ENCODE assay signal across 11 cellular contexts in genomic region chr2:18045230-18045629, GRCh38.
"Had no signal": no experiment of that assay in that cellular context is flagged by ENCODE, and none has a peak within 500 bp of the region (broad histone marks: within the 10 kb centered on the region; RNA-seq: fewer than 3 reads in every experiment).

No MANE protein-coding gene starts in this region.

- DNase-seq: activated CD4-positive, alpha-beta memory T cell treated with anti-CD3 and anti-CD28 coated beads, Interleukin-2, amount 10 ng/mL, durations not matched to agents 7 days and 5 days; activated CD8-positive, alpha-beta memory T cell treated with anti-CD3 and anti-CD28 coated beads, Interleukin-2, amount 50 U/mL, for 4 hours; activated naive CD4-positive, alpha-beta T cell treated with Interleukin-2 at 50 U/mL for 16 hours; activated naive CD8-positive, alpha-beta T cell treated with anti-CD3 and anti-CD28 coated beads, Interleukin-2, amount 50 U/mL, for 24 hours; left cardiac atrium; mucosa of descending colon; nephron progenitor cell; stimulated activated CD4-positive, alpha-beta T cell treated with anti-CD3 and anti-CD28 coated beads, Interleukin-2, amount 100 ng/mL, for 48 hours; stimulated activated naive CD8-positive, alpha-beta T cell treated with anti-CD3 and anti-CD28 coated beads, Interleukin-15, Interleukin-2, amounts not matched to agents 100 U/mL and 50 U/mL, for 24 hours; upper lobe of right lung had no signal

- H3K27ac ChIP-seq: upper lobe of right lung had no signal

- H3K27me3 Mint-ChIP-seq: activated CD4-positive, alpha-beta memory T cell treated with anti-CD3 and anti-CD28 coated beads, Interleukin-2, amount 10 ng/mL, durations not matched to agents 7 days and 5 days had no signal

- ATAC-seq: activated naive CD8-positive, alpha-beta T cell treated with anti-CD3 and anti-CD28 coated beads, Interleukin-2, amount 50 U/mL, for 24 hours; left cardiac atrium; mucosa of descending colon; stimulated activated naive CD8-positive, alpha-beta T cell treated with anti-CD3 and anti-CD28 coated beads, Interleukin-15, Interleukin-2, amounts not matched to agents 100 U/mL and 50 U/mL, for 24 hours; upper lobe of right lung had no signal

- H3K9me3 Mint-ChIP-seq: activated CD4-positive, alpha-beta memory T cell treated with anti-CD3 and anti-CD28 coated beads, Interleukin-2, amount 10 ng/mL, durations not matched to agents 7 days and 5 days; activated naive CD8-positive, alpha-beta T cell treated with anti-CD3 and anti-CD28 coated beads, Interleukin-2, amount 50 U/mL, for 24 hours; activated T-helper 1 cell treated with anti-CD3 and anti-CD28 coated beads, Interleukin-12 subunit alpha, Interleukin-12 subunit beta, Interleukin-2, Interleukin-4 antibody, amounts not matched to agents 30 ng/mL and 10 ng/mL and 1 ng/mL, durations not matched to agents 14 hours and 24 hours and 36 hours; nephron progenitor cell had no signal

- H3K4me3 ChIP-seq: mucosa of descending colon, upper lobe of right lung had no signal

- H3K4me3 Mint-ChIP-seq: activated CD4-positive, alpha-beta memory T cell treated with anti-CD3 and anti-CD28 coated beads, Interleukin-2, amount 10 ng/mL, durations not matched to agents 7 days and 5 days; activated naive CD8-positive, alpha-beta T cell treated with anti-CD3 and anti-CD28 coated beads, Interleukin-2, amount 50 U/mL, for 24 hours; activated T-helper 1 cell treated with anti-CD3 and anti-CD28 coated beads, Interleukin-12 subunit alpha, Interleukin-12 subunit beta, Interleukin-2, Interleukin-4 antibody, amounts not matched to agents 30 ng/mL and 10 ng/mL and 1 ng/mL, durations not matched to agents 14 hours and 24 hours and 36 hours; nephron progenitor cell had no signal

- H3K27me3 ChIP-seq: upper lobe of right lung had no signal

- H3K36me3 ChIP-seq: upper lobe of right lung had no signal

- H3K4me1 Mint-ChIP-seq: activated CD4-positive, alpha-beta memory T cell treated with anti-CD3 and anti-CD28 coated beads, Interleukin-2, amount 10 ng/mL, durations not matched to agents 7 days and 5 days; activated naive CD8-positive, alpha-beta T cell treated with anti-CD3 and anti-CD28 coated beads, Interleukin-2, amount 50 U/mL, for 24 hours; nephron progenitor cell had no signal

- H3K9me3 ChIP-seq: mucosa of descending colon, upper lobe of right lung had no signal

- H3K27ac Mint-ChIP-seq: activated CD4-positive, alpha-beta memory T cell treated with anti-CD3 and anti-CD28 coated beads, Interleukin-2, amount 10 ng/mL, durations not matched to agents 7 days and 5 days; activated naive CD8-positive, alpha-beta T cell treated with anti-CD3 and anti-CD28 coated beads, Interleukin-2, amount 50 U/mL, for 24 hours; activated T-helper 1 cell treated with anti-CD3 and anti-CD28 coated beads, Interleukin-12 subunit alpha, Interleukin-12 subunit beta, Interleukin-2, Interleukin-4 antibody, amounts not matched to agents 30 ng/mL and 10 ng/mL and 1 ng/mL, durations not matched to agents 14 hours and 24 hours and 36 hours; nephron progenitor cell had no signal
